1 cellular context compared by ENCODE assay signal in genomic region chr17:63405741-63406261, GRCh38.
TF ChIP-seq lines count a peak whose summit lies in the region.

No MANE protein-coding gene starts in this region.

TF ChIP-seq in H1, 55 proteins besides CTCF, POLR2A, EP300 and RAD21 (continued from another document):
- TF ChIP-seq CBX5 (IDR thresholded peaks at IDR 0.05; ENCODE audit: low read depth, low read length) (no peak), GTF2F1 (IDR thresholded peaks at IDR 0.05; ENCODE audit: borderline replicate concordance, low read depth, low read length) (no peak), BRCA1 (IDR thresholded peaks at IDR 0.05; ENCODE audit: low read depth, low read length) (no peak), TAF7 (optimal IDR thresholded peaks at IDR 0.05; ENCODE audit: borderline replicate concordance, low read depth, low read length) (no peak)
